ENCODE assay signal across 31 cellular contexts in the genomic region with DNA sequence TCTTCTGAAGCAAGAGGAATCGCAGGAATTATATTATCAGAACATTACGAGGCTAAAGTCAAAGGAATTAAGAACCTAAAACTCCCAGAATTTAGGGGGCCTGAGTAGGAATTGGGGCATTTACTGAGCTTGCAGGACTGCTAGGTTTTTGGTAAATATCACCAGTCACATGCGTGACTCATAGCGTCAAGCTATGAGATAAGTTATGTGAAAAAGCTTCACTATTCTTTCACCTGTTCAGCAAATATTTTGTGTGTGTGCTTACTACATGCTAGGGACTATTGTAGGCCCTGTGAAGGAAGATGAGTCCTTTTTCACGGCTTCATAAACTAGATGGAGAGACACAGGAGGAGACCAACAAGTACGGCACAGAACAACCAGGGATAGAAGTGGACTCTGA. TPM values are rescaled to one million over a fixed set of nuclear protein-coding genes. Genes with fewer than 3 reads are reported as not detected.
"Had no signal": no experiment of that assay in that cellular context is flagged by ENCODE, and none has a peak within 500 bp of the region (broad histone marks: within the 10 kb centered on the region; RNA-seq: fewer than 3 reads in every experiment).

No MANE protein-coding gene starts in this region.

- H3K9me3 ChIP-seq: stomach, suprapubic skin, testis, thoracic aorta, thyroid gland, tibial artery, tibial nerve, transverse colon, upper lobe of left lung, upper lobe of right lung, uterus, vagina had no signal

- H3K27me3 ChIP-seq: stomach, suprapubic skin, testis, thyroid gland, tibial artery, tibial nerve, transverse colon, upper lobe of left lung, upper lobe of right lung, uterus, vagina had no signal

- ATAC-seq: stimulated activated effector memory CD8-positive, alpha-beta T cell treated with anti-CD3 and anti-CD28 coated beads, Interleukin-12 subunit alpha, Interleukin-12 subunit beta, amount 100 ng/mL, for 72 hours; stimulated activated memory B cell treated with anti-CD40 and anti-IgM and Interleukin-4, amounts not matched to agents 10 μg/mL and 1 μg/mL and 100 μg/mL, for 72 hours; stimulated activated naive B cell treated with anti-CD40 and anti-IgM and Interleukin-4, amounts not matched to agents 10 μg/mL and 1 μg/mL and 100 μg/mL, for 72 hours; stimulated activated naive CD8-positive, alpha-beta T cell treated with anti-CD3 and anti-CD28 coated beads, Interleukin-15, amount 100 ng/mL, for 72 hours; stimulated activated naive CD8-positive, alpha-beta T cell treated with anti-CD3 and anti-CD28 coated beads, Interleukin-15, Interleukin-2, amounts not matched to agents 100 U/mL and 50 U/mL, for 24 hours; upper lobe of right lung had no signal

- H3K4me1 ChIP-seq: stomach, suprapubic skin, testis, thyroid gland, tibial artery, tibial nerve, transverse colon, upper lobe of left lung, upper lobe of right lung, uterus, vagina had no signal

- FAIRE-seq: urothelium cell line had no signal

- H3K4me3 ChIP-seq: stomach, suprapubic skin, testis, thoracic aorta, thyroid gland, tibial artery, tibial nerve, transverse colon, upper lobe of left lung, upper lobe of right lung, uterus, vagina had no signal

- H3K36me3 ChIP-seq: stomach, suprapubic skin, thoracic aorta, thyroid gland, tibial artery, tibial nerve, transverse colon, upper lobe of left lung, upper lobe of right lung, uterus, vagina had no signal

- DNase-seq: stimulated activated CD4-positive, alpha-beta T cell treated with anti-CD3 and anti-CD28 coated beads, Interleukin-2, amount 100 ng/mL, for 48 hours; stimulated activated CD4-positive, alpha-beta T cell treated with anti-CD3 and anti-CD28 coated beads, Interleukin-4, amount 100 ng/mL, for 1 hour; stimulated activated CD4-positive, alpha-beta T cell treated with anti-CD3 and anti-CD28 coated beads, Interleukin-4, amount 100 ng/mL, for 24 hours; stimulated activated CD4-positive, alpha-beta T cell treated with anti-CD3 and anti-CD28 coated beads, Interleukin-4, amount 100 ng/mL, for 4 hours; stimulated activated CD8-positive, alpha-beta memory T cell treated with anti-CD3 and anti-CD28 coated beads, Interleukin-4, amount 100 ng/mL, for 48 hours; stimulated activated naive B cell treated with anti-CD40 and anti-IgM and Interleukin-4, amounts not matched to agents 10 μg/mL and 1 μg/mL and 100 μg/mL, for 72 hours; stimulated activated naive CD4-positive, alpha-beta T cell; stimulated activated naive CD4-positive, alpha-beta T cell treated with Interleukin-2 at 50 U/mL for 16 hours; stimulated activated naive CD8-positive, alpha-beta T cell treated with anti-CD3 and anti-CD28 coated beads, Interleukin-15, amount 100 ng/mL, for 72 hours; stimulated activated naive CD8-positive, alpha-beta T cell treated with anti-CD3 and anti-CD28 coated beads, Interleukin-15, Interleukin-2, amounts not matched to agents 100 U/mL and 50 U/mL, for 24 hours; stomach; substantia nigra; testis; thyroid gland; tibial artery; transverse colon; upper lobe of left lung; upper lobe of right lung; uterus had no signal

- H3K27ac ChIP-seq: stomach, suprapubic skin, testis, thoracic aorta, thyroid gland, tibial artery, tibial nerve, transverse colon, upper lobe of left lung, upper lobe of right lung, uterus, vagina had no signal

RNA-seq across cellular contexts. Expression of a gene that starts 52.2 kb away (rescaled TPM):
- total RNA-seq: stomach, subcutaneous adipose tissue, suprapubic skin, temporal lobe, thoracic aorta, thyroid gland, tibial nerve, transverse colon, upper lobe of left lung, upper lobe of right lung, ureter, urinary bladder, uterus, vagina had no signal
- polyA plus RNA-seq: stomach, thymus, urinary bladder had no signal
